In genomic region chr4:26174033-26174432, GRCh38 we compare ENCODE assay signal across 22 cellular contexts.
DNase-seq lines count a peak whose midpoint lies in the region; ATAC-seq, FAIRE-seq and TF ChIP-seq lines count a peak whose summit lies in the region.
"Had no signal": no experiment of that assay in that cellular context is flagged by ENCODE, and none has a peak within 500 bp of the region (broad histone marks: within the 10 kb centered on the region; RNA-seq: fewer than 3 reads in every experiment).

No MANE protein-coding gene starts in this region.

- CTCF ChIA-PET in Caco-2 (lab: Charles Lee): interaction anchor here (0.7 to 1.3 kb wide), 3 partner anchors 13 to 1704 kb away, joined by 3 to 7 read pairs (median 3); no protein-coding TSS in a partner anchor

- POLR2A ChIA-PET in Caco-2 (lab: Charles Lee): no interaction called here

- H3K27ac Mint-ChIP-seq in Caco-2 (ENCODE audit: unreplicated experiment) (peak overlapping the region; percentile 59), neural progenitor cell (no peak overlapping the region)

- intact Hi-C loops in Caco-2 (cut with micrococcal nuclease; ENCODE audit: unreplicated experiment): loop anchor here (2.0 to 5.0 kb wide), 2 partner anchors 29 to 148 kb away; partner anchors contain the start of gene RBPJ

- no peak overlapping the region for H2BK120ac ChIP-seq in mesendoderm (ENCODE audit: low read depth, low read length)

- H3K79me2 ChIP-seq in mesendoderm (ENCODE audit: control insufficient read depth, insufficient read depth, low read length) (no peaks in the 10 kb centered on the region), neural progenitor cell (ENCODE audit: low read depth) (no peaks in the 10 kb centered on the region)

- peak; percentile 38 to 62 for DNase-seq in Caco-2
- peak; percentile 58 for DNase-seq in HuH-7.5 (ENCODE audit: low spot score)
- peak; percentile 44 for DNase-seq in amniotic epithelial cell (ENCODE audit: low read depth)
- DNase-seq in mesendoderm: peak; percentile 60
- no peak for DNase-seq in GM12891 (ENCODE audit: insufficient read length, low spot score)
- no peak for DNase-seq in neural progenitor cell (ENCODE audit: low spot score)
- DNase-seq: activated CD4-positive, alpha-beta T cell treated with anti-CD3 and anti-CD28 coated beads, Interleukin-2, amount 50 U/mL, for 48 hours; activated T-cell treated with anti-CD3 and anti-CD28 coated beads, Interleukin-2, amount 50 U/mL, for 4 hours; caudate nucleus; effector CD8-positive, alpha-beta T cell; esophagus squamous epithelium; NCI-H1436; NCI-H2171 treated with DMSO at 0.1 percent for 48 hours; NCI-H748 treated with DMSO at 0.1 percent for 48 hours; ovary; PC-9; stimulated activated CD4-positive, alpha-beta T cell treated with anti-CD3 and anti-CD28 coated beads, Interleukin-4, amount 100 ng/mL, for 4 hours had no signal

- H3F3A ChIP-seq in neural progenitor cell (ENCODE audit: low read depth): no peaks in the 10 kb centered on the region

- no peak for FAIRE-seq in GM12891 (lab: Jason Lieb, UNC)
- FAIRE-seq: TTC549 had no signal

- H2BK15ac ChIP-seq in mesendoderm (replicated peaks; ENCODE audit: low read depth): no peak overlapping the region

- H3K79me1 ChIP-seq in mesendoderm (ENCODE audit: low read length): no peaks in the 10 kb centered on the region

- no peak overlapping the region for H3K4me2 ChIP-seq in mesendoderm (ENCODE audit: low read length)
- H3K4me2 ChIP-seq in neural progenitor cell: no peak overlapping the region
- H3K4me2 ChIP-seq: PC-9 had no signal

- H3K4me1 Mint-ChIP-seq in Caco-2 (ENCODE audit: low read depth, unreplicated experiment) (peaks cover 8% of the 10 kb centered on the region), neural progenitor cell (peaks cover 6% of the 10 kb centered on the region)

- H3K36me3 Mint-ChIP-seq in Caco-2 (ENCODE audit: insufficient read depth, unreplicated experiment) (peaks cover 5% of the 10 kb centered on the region), neural progenitor cell (no peaks in the 10 kb centered on the region)

- no peak overlapping the region for H3K4ac ChIP-seq in mesendoderm (ENCODE audit: low read depth, low read length)

- H3K9me3 Mint-ChIP-seq in Caco-2 (ENCODE audit: unreplicated experiment) (no peaks in the 10 kb centered on the region), neural progenitor cell (no peaks in the 10 kb centered on the region)
- H3K9me3 Mint-ChIP-seq: activated T-cell treated with anti-CD3 and anti-CD28 coated beads, Interleukin-2, amount 50 U/mL, for 4 hours had no signal

- H2AFZ ChIP-seq in neural progenitor cell (replicated peaks): no peak overlapping the region
- H2AFZ ChIP-seq: PC-9 had no signal

- H3K4me1 ChIP-seq in Caco-2: peaks cover 28% of the 10 kb centered on the region
- peaks cover 3% of the 10 kb centered on the region for H3K4me1 ChIP-seq in mesendoderm (ENCODE audit: control insufficient read depth, low read depth, low read length)
- no peaks in the 10 kb centered on the region for H3K4me1 ChIP-seq in neural progenitor cell
- H3K4me1 ChIP-seq: HAP-1 had no signal

- H3K18ac ChIP-seq in mesendoderm (ENCODE audit: low read length): peak overlapping the region; percentile 56

- H3K4me3 Mint-ChIP-seq in Caco-2 (ENCODE audit: unreplicated experiment) (peak overlapping the region; percentile 72), neural progenitor cell (no peak overlapping the region)
- H3K4me3 Mint-ChIP-seq: activated T-cell treated with anti-CD3 and anti-CD28 coated beads, Interleukin-2, amount 50 U/mL, for 4 hours had no signal

- H3K9me3 ChIP-seq in Caco-2: no peaks in the 10 kb centered on the region
- H3K9me3 ChIP-seq in neural progenitor cell (ENCODE audit: low read depth): no peaks in the 10 kb centered on the region
- H3K9me3 ChIP-seq: esophagus squamous epithelium, HAP-1, ovary had no signal

- H3K27me3 Mint-ChIP-seq in Caco-2 (ENCODE audit: insufficient read depth, unreplicated experiment) (no peaks in the 10 kb centered on the region), neural progenitor cell (ENCODE audit: insufficient read depth, low read depth) (peaks cover 2% of the 10 kb centered on the region)

- no peak overlapping the region for H4K5ac ChIP-seq in mesendoderm (ENCODE audit: low read length)

- H3K36me3 ChIP-seq in Caco-2 (ENCODE audit: control insufficient read depth, insufficient read depth, low read length) (no peaks in the 10 kb centered on the region), mesendoderm (ENCODE audit: control insufficient read depth, insufficient read depth, low read length) (no peaks in the 10 kb centered on the region), neural progenitor cell (no peaks in the 10 kb centered on the region)
- H3K36me3 ChIP-seq: esophagus squamous epithelium, HAP-1, ovary had no signal

- no peak overlapping the region for H2AK5ac ChIP-seq in mesendoderm (ENCODE audit: low read length)

- H4K20me1 ChIP-seq in neural progenitor cell (ENCODE audit: low read depth): no peaks in the 10 kb centered on the region

- no CpG with 5 or more reads among the region's 8 CpGs for WGBS in mesendoderm (ENCODE audit: extremely low coverage, insufficient coverage, low lambda C conversion rate)

- TF ChIP-seq POLR2A in GM12891 (IDR thresholded peaks at IDR 0.05; ENCODE audit: low read depth, low read length): no peak

- H3K4me3 ChIP-seq in Caco-2 (ENCODE audit: low read depth, low read length) (no peak overlapping the region), mesendoderm (ENCODE audit: low read length) (no peak overlapping the region), neural progenitor cell (no peak overlapping the region)
- H3K4me3 ChIP-seq: esophagus squamous epithelium, HAP-1, ovary, PC-9, SK-N-MC, skin epidermis had no signal

- H3K56ac ChIP-seq in mesendoderm (ENCODE audit: low read length): no peak overlapping the region

- no peak overlapping the region for H3K23ac ChIP-seq in mesendoderm (ENCODE audit: low read length)

- TF ChIP-seq CTCF in Caco-2 (IDR thresholded peaks at IDR 0.05; ENCODE audit: insufficient read depth in 1 of 2, low read depth in 1 of 2, low read length in 1 of 2, severe bottlenecking in 1 of 2, unreplicated experiment in 1 of 2) (no peak), neural progenitor cell (IDR thresholded peaks at IDR 0.05) (no peak)

- no peak overlapping the region for H3K9ac ChIP-seq in mesendoderm (ENCODE audit: low read length)
- H3K9ac ChIP-seq in neural progenitor cell: no peak overlapping the region

- H3K27me3 ChIP-seq in Caco-2 (replicated peaks; ENCODE audit: control insufficient read depth, insufficient read depth, low read length): no peaks in the 10 kb centered on the region
- H3K27me3 ChIP-seq in mesendoderm (ENCODE audit: insufficient read depth, low read length, poor library complexity): no peaks in the 10 kb centered on the region
- H3K27me3 ChIP-seq in neural progenitor cell: no peaks in the 10 kb centered on the region
- H3K27me3 ChIP-seq: ovary had no signal

- no peak overlapping the region for H4K8ac ChIP-seq in mesendoderm (ENCODE audit: low read depth, low read length)

- H3K27ac ChIP-seq in mesendoderm (ENCODE audit: low read depth, low read length) (no peak overlapping the region), neural progenitor cell (no peak overlapping the region)
- H3K27ac ChIP-seq: esophagus squamous epithelium, ovary, PC-9, SK-N-MC had no signal

- ATAC-seq in GM21723 (IDR thresholded peaks at IDR 0.05; ENCODE audit: unreplicated experiment): no peak
- ATAC-seq: activated T-cell treated with anti-CD3 and anti-CD28 coated beads, Interleukin-2, amount 50 U/mL, for 4 hours had no signal

- H2BK5ac ChIP-seq in mesendoderm (ENCODE audit: low read length): no peak overlapping the region

- BruUV-seq in Caco-2 (replicated peaks; lab: Mats Ljungman, UMichigan): no TSS peak

TF ChIP-seq in GM12891, 5 proteins besides CTCF, POLR2A, EP300 and RAD21:
- TF ChIP-seq SPI1 (IDR thresholded peaks at IDR 0.05; ENCODE audit: low read depth, low read length) (no peak), POU2F2 (IDR thresholded peaks at IDR 0.05; ENCODE audit: low read depth, low read length) (no peak), PAX5 (IDR thresholded peaks at IDR 0.05; ENCODE audit: insufficient read depth, low read length, severe bottlenecking) (no peak), TAF1 (IDR thresholded peaks at IDR 0.05; ENCODE audit: low read depth, low read length) (no peak), POLR2AphosphoS5 (IDR thresholded peaks at IDR 0.05; ENCODE audit: low read depth, low read length) (no peak)

Comparison
In these comparisons a context has a peak if more than half of its experiments do, and no peak if none do; other contexts are left out.
1. DNase-seq: peak in Caco-2 (2 of 2), HuH-7.5 (single experiment), amniotic epithelial cell (single experiment) and mesendoderm (single experiment); none in GM12891 (single experiment) and neural progenitor cell (single experiment).